Comparison of ENCODE assay signal across 11 cellular contexts in the genomic region with DNA sequence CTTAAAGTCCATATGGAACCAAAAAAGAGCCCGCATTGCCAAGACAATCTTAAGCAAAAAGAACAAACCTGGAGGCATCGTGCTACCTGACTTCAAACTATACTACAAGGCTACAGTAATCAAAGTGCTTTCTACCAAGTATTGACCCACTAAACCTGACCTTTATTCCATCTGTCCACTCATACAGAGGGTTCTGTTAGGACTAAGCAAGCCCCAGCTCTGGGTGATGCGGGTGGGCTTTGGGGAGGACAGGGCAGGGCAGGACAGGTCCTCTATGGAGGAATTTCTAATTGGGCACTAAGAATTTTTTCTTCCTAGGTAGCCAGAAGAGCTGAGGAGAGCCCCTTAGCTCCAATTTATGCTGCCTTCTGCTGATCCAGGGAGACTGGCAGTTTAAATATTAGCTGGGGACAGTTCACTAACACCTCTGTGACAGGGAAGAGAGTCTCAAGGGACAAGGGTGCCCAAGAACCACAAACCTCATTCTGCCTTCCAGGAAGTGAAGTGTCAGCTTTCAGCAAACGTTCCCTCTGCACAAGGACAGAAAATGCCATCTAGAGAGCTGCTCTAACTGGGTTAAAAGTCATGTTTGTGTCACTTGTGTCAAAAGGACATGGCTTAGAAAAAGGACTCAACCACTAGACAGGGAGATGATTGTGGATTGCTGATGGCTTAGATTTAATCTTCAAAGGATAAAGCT.
A peak's percentile ranks its signal among the peaks of the same experiment; 100 is the strongest.
DNase-seq lines count a peak whose midpoint lies in the region; ATAC-seq lines count a peak whose summit lies in the region.
"Had no signal": no experiment of that assay in that cellular context is flagged by ENCODE, and none has a peak within 500 bp of the region (broad histone marks: within the 10 kb centered on the region; RNA-seq: fewer than 3 reads in every experiment).

No MANE protein-coding gene starts in this region.

- POLR2A ChIA-PET in activated CD4-positive, alpha-beta T cell treated with anti-CD3 and anti-CD28 coated beads for 36 hours (lab: Charles Lee) = interaction anchor here (0.6 kb wide), 1 partner anchor 274 kb away, joined by 5 read pairs; no protein-coding TSS in a partner anchor

- H3K27me3 Mint-ChIP-seq in activated CD4-positive, alpha-beta T cell treated with anti-CD3 and anti-CD28 coated beads for 36 hours = peaks cover 3% of the 10 kb centered on the region

- peaks cover 2% of the 10 kb centered on the region for H3K9me3 Mint-ChIP-seq in activated CD4-positive, alpha-beta T cell treated with anti-CD3 and anti-CD28 coated beads for 36 hours (ENCODE audit: low read depth)

- H3K4me3 Mint-ChIP-seq in activated CD4-positive, alpha-beta T cell treated with anti-CD3 and anti-CD28 coated beads for 36 hours = no peak overlapping the region

- DNase-seq in Kasumi-1 (lab: John Stamatoyannopoulos, UW) = peak; percentile 100
- DNase-seq in left cardiac atrium = no peak
- no peak for DNase-seq in activated CD4-positive, alpha-beta T cell treated with anti-CD3 and anti-CD28 coated beads for 36 hours
- DNase-seq in cortex of kidney (lab: John Stamatoyannopoulos, UW) = no peak
- DNase-seq in SK-N-DZ (ENCODE audit: low spot score) = no peak
- DNase-seq in posterior vena cava (ENCODE audit: low spot score) = no peak
- DNase-seq: NCI-H1417 treated with DMSO at 0.1 percent for 48 hours, PC-9, uterus had no signal

- no peaks in the 10 kb centered on the region for H3K36me3 Mint-ChIP-seq in activated CD4-positive, alpha-beta T cell treated with anti-CD3 and anti-CD28 coated beads for 36 hours (ENCODE audit: low read depth)

- H3K4me1 Mint-ChIP-seq in activated CD4-positive, alpha-beta T cell treated with anti-CD3 and anti-CD28 coated beads for 36 hours = peaks cover 2% of the 10 kb centered on the region

- intact Hi-C loops in left cardiac atrium (cut with DNase I) (no loop called here), posterior vena cava (cut with DNase I) (no loop called here)
- intact Hi-C loops in activated CD4-positive, alpha-beta T cell treated with anti-CD3 and anti-CD28 coated beads for 36 hours (cut with DNase I, micrococcal nuclease) = no loop called here

- CTCF ChIA-PET in activated CD4-positive, alpha-beta T cell treated with anti-CD3 and anti-CD28 coated beads for 36 hours (lab: Charles Lee) = interaction anchor here (0.7 to 1.5 kb wide), 2 partner anchors 10 to 63 kb away, joined by 3 to 5 read pairs; no protein-coding TSS in a partner anchor

- peak; percentile 96 for ATAC-seq in GM18511 (IDR thresholded peaks at IDR 0.05; ENCODE audit: unreplicated experiment)
- peak; percentile 93 for ATAC-seq in GM21737 (IDR thresholded peaks at IDR 0.05; ENCODE audit: unreplicated experiment)
- ATAC-seq in left cardiac atrium = peak; percentile 72 to 79
- ATAC-seq in activated CD4-positive, alpha-beta T cell treated with anti-CD3 and anti-CD28 coated beads for 36 hours = no peak

- H3K27ac Mint-ChIP-seq in activated CD4-positive, alpha-beta T cell treated with anti-CD3 and anti-CD28 coated beads for 36 hours = no peak overlapping the region

Comparison
In these comparisons a context has a peak if more than half of its experiments do, and no peak if none do; other contexts are left out.
1. DNase-seq: peak in Kasumi-1 (2 of 2); none in left cardiac atrium (single experiment), activated CD4-positive, alpha-beta T cell treated with anti-CD3 and anti-CD28 coated beads for 36 hours (single experiment), cortex of kidney (single experiment), SK-N-DZ (single experiment) and posterior vena cava (single experiment).